12 cellular contexts compared by ENCODE assay signal in the genomic region with DNA sequence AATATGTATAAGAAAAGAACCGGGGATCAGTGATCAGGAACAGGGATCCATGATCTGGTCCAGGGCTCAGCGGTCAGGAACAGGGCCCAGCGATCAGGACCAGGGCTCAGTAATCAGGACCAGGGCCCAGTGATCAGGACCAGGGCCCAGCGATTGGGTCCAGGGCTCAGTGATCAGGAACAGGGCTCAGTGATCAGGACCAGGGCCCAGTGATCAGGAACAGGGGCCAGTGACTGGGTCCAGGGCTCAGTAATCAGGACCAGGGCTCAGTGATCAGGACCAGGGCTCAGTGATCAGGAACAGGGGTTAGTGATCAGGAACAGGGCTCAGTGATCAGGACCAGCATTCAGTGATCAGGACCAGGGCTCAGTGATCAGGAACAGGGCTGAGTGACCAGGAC. TPM values are rescaled to one million over a fixed set of nuclear protein-coding genes. Genes with fewer than 3 reads are reported as not detected.
DNase-seq lines count a peak whose midpoint lies in the region; ATAC-seq, FAIRE-seq and TF ChIP-seq lines count a peak whose summit lies in the region.
"Had no signal": no experiment of that assay in that cellular context is flagged by ENCODE, and none has a peak within 500 bp of the region (broad histone marks: within the 10 kb centered on the region; RNA-seq: fewer than 3 reads in every experiment).

No MANE protein-coding gene starts in this region.

- peak overlapping the region; percentile 70 for H3K27ac ChIP-seq in MM.1S (ENCODE audit: low read length)
- no peak overlapping the region for H3K27ac ChIP-seq in osteoblast (ENCODE audit: low read depth, low read length)
- H3K27ac ChIP-seq: parathyroid adenoma, RWPE1 had no signal

- H3K36me3 ChIP-seq in MM.1S (replicated peaks; ENCODE audit: insufficient read depth, low read length) = no peaks in the 10 kb centered on the region
- H3K36me3 ChIP-seq in osteoblast (ENCODE audit: insufficient read depth, low read length) = no peaks in the 10 kb centered on the region

- H3K4me3 ChIP-seq in MM.1S (ENCODE audit: low read length) (no peak overlapping the region), epithelial cell of esophagus (ENCODE audit: low read length) (no peak overlapping the region), osteoblast (ENCODE audit: insufficient read depth, low read length) (no peak overlapping the region)

- H3K27me3 ChIP-seq in MM.1S (replicated peaks; ENCODE audit: insufficient read depth, low read length) = no peaks in the 10 kb centered on the region
- H3K27me3 ChIP-seq in osteoblast (ENCODE audit: insufficient read depth, low read length) = no peaks in the 10 kb centered on the region

- H3F3A ChIP-seq in MM.1S (ENCODE audit: insufficient read depth, low read length) = peaks cover 13% of the 10 kb centered on the region

- no peaks in the 10 kb centered on the region for H3K9me3 ChIP-seq in MM.1S (replicated peaks; ENCODE audit: insufficient read depth, low read length)
- no peaks in the 10 kb centered on the region for H3K9me3 ChIP-seq in osteoblast (ENCODE audit: low read depth, low read length)

- no peaks in the 10 kb centered on the region for H3K9me2 ChIP-seq in MM.1S (replicated peaks; ENCODE audit: insufficient read depth, low read length)

- H4K20me1 ChIP-seq in MM.1S (ENCODE audit: insufficient read depth, low read length) (no peaks in the 10 kb centered on the region), osteoblast (ENCODE audit: insufficient read depth, low read length) (no peaks in the 10 kb centered on the region)

- H3K4me1 ChIP-seq in MM.1S (ENCODE audit: low read length) (peaks cover 32% of the 10 kb centered on the region), osteoblast (ENCODE audit: insufficient read depth, low read length) (no peaks in the 10 kb centered on the region)
- H3K4me1 ChIP-seq: parathyroid adenoma had no signal

- ATAC-seq in HG03378 (IDR thresholded peaks at IDR 0.05; ENCODE audit: unreplicated experiment) = no peak

- H3K9ac ChIP-seq in MM.1S (ENCODE audit: low read length) = peak overlapping the region; percentile 55
- H3K9ac ChIP-seq: parathyroid adenoma had no signal

- no peak overlapping the region for H2AFZ ChIP-seq in MM.1S (ENCODE audit: low read length)
- no peak overlapping the region for H2AFZ ChIP-seq in osteoblast (ENCODE audit: low read length)
- H2AFZ ChIP-seq: parathyroid adenoma had no signal

- peak overlapping the region; percentile 0; the same call in 1 of the 2 replicates for H3K4me2 ChIP-seq in MM.1S (ENCODE audit: low read depth, low read length)
- no peak overlapping the region for H3K4me2 ChIP-seq in osteoblast (ENCODE audit: insufficient read depth, low read length)

- no peak for DNase-seq in GM12891 (ENCODE audit: insufficient read length, low spot score)
- peak; percentile 26 for DNase-seq in MM.1S
- peak; percentile 8 for DNase-seq in epithelial cell of esophagus (ENCODE audit: low read depth)
- DNase-seq in osteoblast (ENCODE audit: insufficient read length, low spot score, missing footprints) = peak; percentile 79
- no peak for DNase-seq in G401 (ENCODE audit: low spot score)
- DNase-seq in NCI-H2107 (lab: John Stamatoyannopoulos, UW) = no peak
- DNase-seq in NCI-H2171 treated with DMSO at 0.1 percent for 48 hours (lab: John Stamatoyannopoulos, UW) = no peak
- DNase-seq: DMS53, NCI-H2081 had no signal

- in situ Hi-C loops in G401 (cut with HindIII; ENCODE audit: low sequenced_read_pairs) = no loop called here

- no peak for TF ChIP-seq POLR2A in GM12891 (IDR thresholded peaks at IDR 0.05; ENCODE audit: low read depth, low read length)

- FAIRE-seq in GM12891 (lab: Jason Lieb, UNC) = peak; percentile 100

- H3K79me2 ChIP-seq in MM.1S (ENCODE audit: low read length) = peaks cover 15% of the 10 kb centered on the region
- no peaks in the 10 kb centered on the region for H3K79me2 ChIP-seq in osteoblast (ENCODE audit: insufficient read depth, low read length)
- H3K79me2 ChIP-seq: parathyroid adenoma had no signal

- no peak for TF ChIP-seq CTCF in MM.1S (IDR thresholded peaks at IDR 0.05; ENCODE audit: low read length)
- no peak for TF ChIP-seq CTCF in epithelial cell of esophagus (IDR thresholded peaks at IDR 0.05; ENCODE audit: insufficient read depth, low read depth, low read length, missing control alignments)
- no peak for TF ChIP-seq CTCF in osteoblast (IDR thresholded peaks at IDR 0.05; ENCODE audit: extremely low read depth, low read depth, low read length)

TF ChIP-seq in GM12891, 5 proteins besides CTCF, POLR2A, EP300 and RAD21:
- TF ChIP-seq SPI1 (IDR thresholded peaks at IDR 0.05; ENCODE audit: low read depth, low read length) = no peak
- no peak for TF ChIP-seq POLR2AphosphoS5 (IDR thresholded peaks at IDR 0.05; ENCODE audit: low read depth, low read length)
- no peak; the same call in 1 of the 2 replicates for TF ChIP-seq POU2F2 (IDR thresholded peaks at IDR 0.05; ENCODE audit: low read depth, low read length)
- no peak for TF ChIP-seq PAX5 (IDR thresholded peaks at IDR 0.05; ENCODE audit: insufficient read depth, low read length, severe bottlenecking)
- TF ChIP-seq TAF1 (IDR thresholded peaks at IDR 0.05; ENCODE audit: low read depth, low read length) = no peak

RNA-seq across cellular contexts. Expression of gene TMEM121, which starts 56.3 kb away (rescaled TPM):
- 0.18 TPM for polyA plus RNA-seq in GM12891 (2012; ENCODE audit: low read depth, missing spikeins)
- total RNA-seq in osteoblast = 1.8 and 2.7 TPM in 2 replicates
- total RNA-seq in G401 (2014; rRNA removed; shearing (Covaris generic)) = 23.8 and 39.1 TPM in 2 replicates

Comparison
In these comparisons a context has a peak if more than half of its experiments do, and no peak if none do; other contexts are left out.
1. DNase-seq: peak in MM.1S (single experiment), epithelial cell of esophagus (single experiment) and osteoblast (single experiment); none in GM12891 (single experiment), G401 (single experiment), NCI-H2107 (single experiment) and NCI-H2171 treated with DMSO at 0.1 percent for 48 hours (single experiment).